ENCODE assay signal across 2 cellular contexts in the genomic region with DNA sequence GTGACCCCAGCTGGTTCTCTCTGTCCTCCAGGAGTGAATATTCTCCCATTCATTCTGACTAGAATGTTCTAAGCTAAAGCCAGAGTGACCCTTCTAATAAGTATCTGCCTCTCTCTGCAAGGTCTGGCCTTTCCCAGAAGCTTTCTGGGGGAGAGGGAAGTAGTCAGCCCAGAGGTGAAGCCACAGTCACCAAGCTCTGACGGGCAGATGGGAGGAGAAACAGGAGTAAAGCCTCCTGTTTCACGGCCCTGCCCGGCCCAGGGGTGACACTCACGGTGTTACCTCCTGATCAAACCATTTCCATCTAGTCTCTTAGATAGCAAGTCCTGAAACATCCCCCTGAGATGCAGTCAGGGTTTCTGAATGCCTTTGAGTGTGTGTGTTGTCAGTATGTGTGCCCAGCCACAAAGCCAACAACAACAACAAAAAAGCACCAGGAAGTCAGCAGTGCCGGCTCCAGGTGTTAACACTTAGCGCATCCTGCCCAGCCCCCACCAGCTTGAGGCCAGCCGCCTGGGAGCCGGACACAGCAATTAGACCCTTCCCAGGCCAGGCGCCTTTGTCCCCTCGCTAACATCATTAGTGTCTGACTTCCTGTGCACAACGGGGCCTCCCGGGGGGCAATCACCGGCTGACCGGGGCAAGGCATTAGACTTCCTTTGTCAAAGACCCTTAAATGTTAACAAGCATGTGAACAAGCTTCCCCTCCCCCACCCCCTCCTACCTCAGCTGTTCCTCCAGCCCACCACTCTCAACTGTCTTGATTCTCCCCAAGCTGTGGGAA.
TF ChIP-seq lines count a peak whose summit lies in the region.

No MANE protein-coding gene starts in this region.

TF ChIP-seq in HepG2, 621 proteins besides CTCF, POLR2A, EP300 and RAD21 (continued from another document):
- TF ChIP-seq, protein P1, sequence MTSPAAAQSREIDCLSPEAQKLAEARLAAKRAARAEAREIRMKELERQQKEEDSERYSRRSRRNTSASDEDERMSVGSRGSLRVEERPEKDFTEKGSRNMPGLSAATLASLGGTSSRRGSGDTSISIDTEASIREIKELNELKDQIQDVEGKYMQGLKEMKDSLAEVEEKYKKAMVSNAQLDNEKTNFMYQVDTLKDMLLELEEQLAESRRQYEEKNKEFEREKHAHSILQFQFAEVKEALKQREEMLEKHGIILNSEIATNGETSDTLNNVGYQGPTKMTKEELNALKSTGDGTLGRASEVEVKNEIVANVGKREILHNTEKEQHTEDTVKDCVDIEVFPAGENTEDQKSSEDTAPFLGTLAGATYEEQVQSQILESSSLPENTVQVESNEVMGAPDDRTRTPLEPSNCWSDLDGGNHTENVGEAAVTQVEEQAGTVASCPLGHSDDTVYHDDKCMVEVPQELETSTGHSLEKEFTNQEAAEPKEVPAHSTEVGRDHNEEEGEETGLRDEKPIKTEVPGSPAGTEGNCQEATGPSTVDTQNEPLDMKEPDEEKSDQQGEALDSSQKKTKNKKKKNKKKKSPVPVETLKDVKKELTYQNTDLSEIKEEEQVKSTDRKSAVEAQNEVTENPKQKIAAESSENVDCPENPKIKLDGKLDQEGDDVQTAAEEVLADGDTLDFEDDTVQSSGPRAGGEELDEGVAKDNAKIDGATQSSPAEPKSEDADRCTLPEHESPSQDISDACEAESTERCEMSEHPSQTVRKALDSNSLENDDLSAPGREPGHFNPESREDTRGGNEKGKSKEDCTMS (CRISPR knock-in tag; conservative IDR thresholded peaks at IDR 0.05) = no peak
- TF ChIP-seq ZFP1 (CRISPR knock-in tag; IDR thresholded peaks at IDR 0.05) (no peak), IRX3 (CRISPR knock-in tag; IDR thresholded peaks at IDR 0.05; ENCODE audit: borderline replicate concordance, low read depth) (no peak)
- TF ChIP-seq, protein P2, sequence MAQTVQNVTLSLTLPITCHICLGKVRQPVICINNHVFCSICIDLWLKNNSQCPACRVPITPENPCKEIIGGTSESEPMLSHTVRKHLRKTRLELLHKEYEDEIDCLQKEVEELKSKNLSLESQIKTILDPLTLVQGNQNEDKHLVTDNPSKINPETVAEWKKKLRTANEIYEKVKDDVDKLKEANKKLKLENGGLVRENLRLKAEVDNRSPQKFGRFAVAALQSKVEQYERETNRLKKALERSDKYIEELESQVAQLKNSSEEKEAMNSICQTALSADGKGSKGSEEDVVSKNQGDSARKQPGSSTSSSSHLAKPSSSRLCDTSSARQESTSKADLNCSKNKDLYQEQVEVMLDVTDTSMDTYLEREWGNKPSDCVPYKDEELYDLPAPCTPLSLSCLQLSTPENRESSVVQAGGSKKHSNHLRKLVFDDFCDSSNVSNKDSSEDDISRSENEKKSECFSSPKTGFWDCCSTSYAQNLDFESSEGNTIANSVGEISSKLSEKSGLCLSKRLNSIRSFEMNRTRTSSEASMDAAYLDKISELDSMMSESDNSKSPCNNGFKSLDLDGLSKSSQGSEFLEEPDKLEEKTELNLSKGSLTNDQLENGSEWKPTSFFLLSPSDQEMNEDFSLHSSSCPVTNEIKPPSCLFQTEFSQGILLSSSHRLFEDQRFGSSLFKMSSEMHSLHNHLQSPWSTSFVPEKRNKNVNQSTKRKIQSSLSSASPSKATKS (CRISPR knock-in tag; IDR thresholded peaks at IDR 0.05) = no peak

TF ChIP-seq in SK-N-SH treated with all-trans-retinoic acid at 6 μM for 48 hours, 23 proteins besides CTCF, POLR2A, EP300 and RAD21 (continued from another document):
- TF ChIP-seq, protein P3, sequence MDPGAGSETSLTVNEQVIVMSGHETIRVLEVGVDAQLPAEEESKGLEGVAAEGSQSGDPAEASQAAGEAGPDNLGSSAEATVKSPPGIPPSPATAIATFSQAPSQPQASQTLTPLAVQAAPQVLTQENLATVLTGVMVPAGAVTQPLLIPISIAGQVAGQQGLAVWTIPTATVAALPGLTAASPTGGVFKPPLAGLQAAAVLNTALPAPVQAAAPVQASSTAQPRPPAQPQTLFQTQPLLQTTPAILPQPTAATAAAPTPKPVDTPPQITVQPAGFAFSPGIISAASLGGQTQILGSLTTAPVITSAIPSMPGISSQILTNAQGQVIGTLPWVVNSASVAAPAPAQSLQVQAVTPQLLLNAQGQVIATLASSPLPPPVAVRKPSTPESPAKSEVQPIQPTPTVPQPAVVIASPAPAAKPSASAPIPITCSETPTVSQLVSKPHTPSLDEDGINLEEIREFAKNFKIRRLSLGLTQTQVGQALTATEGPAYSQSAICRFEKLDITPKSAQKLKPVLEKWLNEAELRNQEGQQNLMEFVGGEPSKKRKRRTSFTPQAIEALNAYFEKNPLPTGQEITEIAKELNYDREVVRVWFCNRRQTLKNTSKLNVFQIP (CRISPR knock-in tag; IDR thresholded peaks at IDR 0.05; ENCODE audit: borderline replicate concordance, low read depth) = no peak
- TF ChIP-seq ZNF8 (CRISPR knock-in tag; IDR thresholded peaks at IDR 0.05) = peak; percentile 22; the same call in 1 of the 2 replicates
- TF ChIP-seq ZFP30 (CRISPR knock-in tag; IDR thresholded peaks at IDR 0.05) = no peak
- TF ChIP-seq, protein P4, sequence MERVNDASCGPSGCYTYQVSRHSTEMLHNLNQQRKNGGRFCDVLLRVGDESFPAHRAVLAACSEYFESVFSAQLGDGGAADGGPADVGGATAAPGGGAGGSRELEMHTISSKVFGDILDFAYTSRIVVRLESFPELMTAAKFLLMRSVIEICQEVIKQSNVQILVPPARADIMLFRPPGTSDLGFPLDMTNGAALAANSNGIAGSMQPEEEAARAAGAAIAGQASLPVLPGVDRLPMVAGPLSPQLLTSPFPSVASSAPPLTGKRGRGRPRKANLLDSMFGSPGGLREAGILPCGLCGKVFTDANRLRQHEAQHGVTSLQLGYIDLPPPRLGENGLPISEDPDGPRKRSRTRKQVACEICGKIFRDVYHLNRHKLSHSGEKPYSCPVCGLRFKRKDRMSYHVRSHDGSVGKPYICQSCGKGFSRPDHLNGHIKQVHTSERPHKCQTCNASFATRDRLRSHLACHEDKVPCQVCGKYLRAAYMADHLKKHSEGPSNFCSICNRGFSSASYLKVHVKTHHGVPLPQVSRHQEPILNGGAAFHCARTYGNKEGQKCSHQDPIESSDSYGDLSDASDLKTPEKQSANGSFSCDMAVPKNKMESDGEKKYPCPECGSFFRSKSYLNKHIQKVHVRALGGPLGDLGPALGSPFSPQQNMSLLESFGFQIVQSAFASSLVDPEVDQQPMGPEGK (CRISPR knock-in tag; IDR thresholded peaks at IDR 0.05; ENCODE audit: borderline replicate concordance) = no peak
- TF ChIP-seq, protein P5, sequence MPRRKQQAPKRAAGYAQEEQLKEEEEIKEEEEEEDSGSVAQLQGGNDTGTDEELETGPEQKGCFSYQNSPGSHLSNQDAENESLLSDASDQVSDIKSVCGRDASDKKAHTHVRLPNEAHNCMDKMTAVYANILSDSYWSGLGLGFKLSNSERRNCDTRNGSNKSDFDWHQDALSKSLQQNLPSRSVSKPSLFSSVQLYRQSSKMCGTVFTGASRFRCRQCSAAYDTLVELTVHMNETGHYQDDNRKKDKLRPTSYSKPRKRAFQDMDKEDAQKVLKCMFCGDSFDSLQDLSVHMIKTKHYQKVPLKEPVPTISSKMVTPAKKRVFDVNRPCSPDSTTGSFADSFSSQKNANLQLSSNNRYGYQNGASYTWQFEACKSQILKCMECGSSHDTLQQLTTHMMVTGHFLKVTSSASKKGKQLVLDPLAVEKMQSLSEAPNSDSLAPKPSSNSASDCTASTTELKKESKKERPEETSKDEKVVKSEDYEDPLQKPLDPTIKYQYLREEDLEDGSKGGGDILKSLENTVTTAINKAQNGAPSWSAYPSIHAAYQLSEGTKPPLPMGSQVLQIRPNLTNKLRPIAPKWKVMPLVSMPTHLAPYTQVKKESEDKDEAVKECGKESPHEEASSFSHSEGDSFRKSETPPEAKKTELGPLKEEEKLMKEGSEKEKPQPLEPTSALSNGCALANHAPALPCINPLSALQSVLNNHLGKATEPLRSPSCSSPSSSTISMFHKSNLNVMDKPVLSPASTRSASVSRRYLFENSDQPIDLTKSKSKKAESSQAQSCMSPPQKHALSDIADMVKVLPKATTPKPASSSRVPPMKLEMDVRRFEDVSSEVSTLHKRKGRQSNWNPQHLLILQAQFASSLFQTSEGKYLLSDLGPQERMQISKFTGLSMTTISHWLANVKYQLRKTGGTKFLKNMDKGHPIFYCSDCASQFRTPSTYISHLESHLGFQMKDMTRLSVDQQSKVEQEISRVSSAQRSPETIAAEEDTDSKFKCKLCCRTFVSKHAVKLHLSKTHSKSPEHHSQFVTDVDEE (CRISPR knock-in tag; IDR thresholded peaks at IDR 0.05) = peak; percentile 84
- no peak for TF ChIP-seq TOX (CRISPR knock-in tag; IDR thresholded peaks at IDR 0.05; ENCODE audit: borderline replicate concordance)
- no peak for TF ChIP-seq ISL1 (CRISPR knock-in tag; IDR thresholded peaks at IDR 0.05)
- peak; percentile 73; the same call in 1 of the 2 replicates for TF ChIP-seq ZNF565 (CRISPR knock-in tag; conservative IDR thresholded peaks at IDR 0.05; ENCODE audit: low read depth)
- no peak for TF ChIP-seq SNAI2 (CRISPR knock-in tag; IDR thresholded peaks at IDR 0.05)
